Comparison of ENCODE assay signal across 8 cellular contexts in genomic region chr5:156402387-156402921, GRCh38.
DNase-seq lines count a peak whose midpoint lies in the region; ATAC-seq and TF ChIP-seq lines count a peak whose summit lies in the region.

No MANE protein-coding gene starts in this region.

- intact Hi-C loops in aorta (cut with DNase I) (no loop called here), Calu3 (cut with micrococcal nuclease; ENCODE audit: unreplicated experiment) (loop anchor here (5.0 kb wide), 1 partner anchor 850 kb away; no protein-coding TSS in a partner anchor), prostate gland (cut with DNase I) (no loop called here)

- H3K4me2 ChIP-seq in BLaER1: peak overlapping the region; percentile 19; the same call in 1 of the 2 replicates

- no peaks in the 10 kb centered on the region for H3K27me3 Mint-ChIP-seq in WTC11 (ENCODE audit: low read depth)
- no peaks in the 10 kb centered on the region for H3K27me3 Mint-ChIP-seq in Calu3 (ENCODE audit: unreplicated experiment)

- TF ChIP-seq POLR2A in prostate gland (IDR thresholded peaks at IDR 0.05): no peak

- peak; percentile 97 for ATAC-seq in HG03139 (IDR thresholded peaks at IDR 0.05; ENCODE audit: unreplicated experiment)
- peak; percentile 96 for ATAC-seq in WTC11
- no peak for ATAC-seq in aorta (ENCODE audit: low FRiP score)

- CTCF ChIA-PET in WTC11 (lab: Charles Lee) (no interaction called here), Calu3 (lab: Charles Lee) (no interaction called here)

- H3K4me3 ChIP-seq in BLaER1 (no peak overlapping the region), aorta (ENCODE audit: low read length in 2 of 2) (no peak overlapping the region), prostate gland (no peak overlapping the region)

- H3K9me3 ChIP-seq in BLaER1 (no peaks in the 10 kb centered on the region), aorta (ENCODE audit: control insufficient read depth, low read length) (no peaks in the 10 kb centered on the region), prostate gland (no peaks in the 10 kb centered on the region)

- peaks cover 15% of the 10 kb centered on the region for H3K4me1 Mint-ChIP-seq in WTC11
- H3K4me1 Mint-ChIP-seq in Calu3 (ENCODE audit: low read depth, unreplicated experiment): no peaks in the 10 kb centered on the region

- H3K27ac ChIP-seq in BLaER1: no peak overlapping the region
- no peak overlapping the region for H3K27ac ChIP-seq in aorta (ENCODE audit: low read depth in 1 of 2, low read length in 2 of 2)
- H3K27ac ChIP-seq in prostate gland: no peak overlapping the region

- H3K27me3 ChIP-seq in BLaER1 (no peaks in the 10 kb centered on the region), aorta (ENCODE audit: control insufficient read depth in 1 of 2, insufficient read depth in 2 of 2, low read length in 1 of 2) (no peaks in the 10 kb centered on the region), prostate gland (replicated peaks; ENCODE audit: insufficient read depth) (no peaks in the 10 kb centered on the region)

- DNase-seq in GM19240 (ENCODE audit: insufficient read length, low spot score) (peak; percentile 59), WTC11 (ENCODE audit: low spot score) (peak; percentile 70), kidney glomerular epithelial cell (lab: John Stamatoyannopoulos, UW) (peak; percentile 91), aorta (no peak), Calu3 (no peak), prostate gland (ENCODE audit: low spot score) (no peak)

- H4K20me1 ChIP-seq in BLaER1: no peaks in the 10 kb centered on the region

- H3K27ac Mint-ChIP-seq in WTC11 (no peak overlapping the region), Calu3 (ENCODE audit: unreplicated experiment) (no peak overlapping the region)

- H3K36me3 Mint-ChIP-seq in WTC11 (no peaks in the 10 kb centered on the region; the same call in 1 of the 2 replicates), Calu3 (ENCODE audit: insufficient read depth, unreplicated experiment) (no peaks in the 10 kb centered on the region)

- H3K9me3 Mint-ChIP-seq in WTC11 (peaks cover 6% of the 10 kb centered on the region), Calu3 (ENCODE audit: low read depth, unreplicated experiment) (peaks cover 3% of the 10 kb centered on the region)

- WGBS in aorta, 2 donors: 85 to 88% methylated on average over 8 of the region's 8 CpGs
- WGBS in prostate gland: 59% methylated on average over 8 of the region's 8 CpGs

- no peak for TF ChIP-seq CTCF in WTC11 (IDR thresholded peaks at IDR 0.05)
- no peak for TF ChIP-seq CTCF in Calu3 (IDR thresholded peaks at IDR 0.05; ENCODE audit: unreplicated experiment)
- TF ChIP-seq CTCF in prostate gland (IDR thresholded peaks at IDR 0.05): no peak

- H3K36me3 ChIP-seq in BLaER1 (no peaks in the 10 kb centered on the region), aorta (ENCODE audit: control insufficient read depth in 1 of 2, insufficient read depth in 2 of 2, low read length in 1 of 2) (no peaks in the 10 kb centered on the region), prostate gland (no peaks in the 10 kb centered on the region)

- H3K4me1 ChIP-seq in BLaER1: peaks cover 10% of the 10 kb centered on the region
- H3K4me1 ChIP-seq in aorta (ENCODE audit: control insufficient read depth in 1 of 2, insufficient read depth in 2 of 2, low read length in 2 of 2): peaks cover 0 to 8% of the 10 kb centered on the region in 2 donors
- H3K4me1 ChIP-seq in prostate gland (replicated peaks): no peaks in the 10 kb centered on the region

- no TSS peak for BruUV-seq in Calu3 (replicated peaks; lab: Mats Ljungman, UMichigan)

- H3K4me3 Mint-ChIP-seq in WTC11 (no peak overlapping the region), Calu3 (ENCODE audit: low read depth, unreplicated experiment) (no peak overlapping the region)

- POLR2A ChIA-PET in WTC11 (lab: Charles Lee): no interaction called here

- H3K9ac ChIP-seq in BLaER1: no peak overlapping the region

TF ChIP-seq in WTC11, 78 proteins besides CTCF, POLR2A, EP300 and RAD21:
- TF ChIP-seq RORB (CRISPR knock-in tag; IDR thresholded peaks at IDR 0.05) (no peak), ARID4B (CRISPR knock-in tag; IDR thresholded peaks at IDR 0.05; ENCODE audit: borderline replicate concordance) (no peak)

Comparison
In these comparisons a context has a peak if more than half of its experiments do, and no peak if none do; other contexts are left out.
1. DNase-seq: peak in GM19240 (single experiment), WTC11 (single experiment) and kidney glomerular epithelial cell (single experiment); none in aorta (0 of 2), Calu3 (single experiment) and prostate gland (single experiment).